ENCODE assay signal across 35 cellular contexts in genomic region chr4:152417648-152418047, GRCh38.
"Had no signal": no experiment of that assay in that cellular context is flagged by ENCODE, and none has a peak within 500 bp of the region (broad histone marks: within the 10 kb centered on the region; RNA-seq: fewer than 3 reads in every experiment).

No MANE protein-coding gene starts in this region.

- H3K27me3 ChIP-seq: adrenal gland, body of pancreas, cardiac muscle cell, esophagus squamous epithelium, gastroesophageal sphincter, heart right ventricle had no signal

- H3K4me3 Mint-ChIP-seq: activated CD4-positive, alpha-beta memory T cell treated with anti-CD3 and anti-CD28 coated beads for 36 hours; activated CD4-positive, alpha-beta T cell treated with anti-CD3 and anti-CD28 coated beads for 36 hours; activated CD4-positive, alpha-beta T cell treated with anti-CD3 and anti-CD28 coated beads, Interleukin-2, amount 10 ng/mL, durations not matched to agents 24 days and 14 days; activated CD8-positive, alpha-beta memory T cell treated with anti-CD3 and anti-CD28 coated beads, Interleukin-2, amount 10 ng/mL, durations not matched to agents 7 days and 5 days; activated CD8-positive, alpha-beta T cell treated with anti-CD3 and anti-CD28 coated beads, Interleukin-2, amount 10 ng/mL, durations not matched to agents 7 days and 5 days; activated naive CD4-positive, alpha-beta T cell treated with anti-CD3 and anti-CD28 coated beads for 36 hours; activated naive CD4-positive, alpha-beta T cell treated with anti-CD3 and anti-CD28 coated beads, Interleukin-2, amount 50 U/mL, for 24 hours; activated naive CD8-positive, alpha-beta T cell treated with anti-CD3 and anti-CD28 coated beads for 36 hours; activated naive CD8-positive, alpha-beta T cell treated with anti-CD3 and anti-CD28 coated beads, Interleukin-2, amount 50 U/mL, for 24 hours; activated T-helper 1 cell treated with anti-CD3 and anti-CD28 coated beads, Interleukin-12 subunit alpha, Interleukin-12 subunit beta, Interleukin-2, Interleukin-4 antibody, amounts not matched to agents 30 ng/mL and 10 ng/mL and 1 ng/mL, durations not matched to agents 14 hours and 24 hours and 36 hours; effector memory CD8-positive, alpha-beta T cell; T-helper 1 cell treated with Interleukin-12 subunit alpha and Interleukin-12 subunit beta and Interleukin-4 antibody, amounts not matched to agents 30 μg/mL and 1 μg/mL, for 36 hours; T-helper 2 cell treated with Interferon-gamma antibody and Interleukin-4, amounts not matched to agents 5 μg/mL and 100 μg/mL, for 36 hours had no signal

- H3K27ac Mint-ChIP-seq: activated CD4-positive, alpha-beta memory T cell treated with anti-CD3 and anti-CD28 coated beads for 36 hours; activated CD4-positive, alpha-beta T cell treated with anti-CD3 and anti-CD28 coated beads for 36 hours; activated CD4-positive, alpha-beta T cell treated with anti-CD3 and anti-CD28 coated beads, Interleukin-2, amount 10 ng/mL, durations not matched to agents 24 days and 14 days; activated CD8-positive, alpha-beta memory T cell treated with anti-CD3 and anti-CD28 coated beads, Interleukin-2, amount 10 ng/mL, durations not matched to agents 7 days and 5 days; activated CD8-positive, alpha-beta T cell treated with anti-CD3 and anti-CD28 coated beads, Interleukin-2, amount 10 ng/mL, durations not matched to agents 7 days and 5 days; activated naive CD4-positive, alpha-beta T cell treated with anti-CD3 and anti-CD28 coated beads for 36 hours; activated naive CD8-positive, alpha-beta T cell treated with anti-CD3 and anti-CD28 coated beads for 36 hours; activated naive CD8-positive, alpha-beta T cell treated with anti-CD3 and anti-CD28 coated beads, Interleukin-2, amount 50 U/mL, for 24 hours; activated T-helper 1 cell treated with anti-CD3 and anti-CD28 coated beads, Interleukin-12 subunit alpha, Interleukin-12 subunit beta, Interleukin-2, Interleukin-4 antibody, amounts not matched to agents 30 ng/mL and 10 ng/mL and 1 ng/mL, durations not matched to agents 14 hours and 24 hours and 36 hours; activated T-helper 2 cell treated with anti-CD3 and anti-CD28 coated beads, Interferon-gamma antibody, Interleukin-2, Interleukin-4, amounts not matched to agents 10 μg/mL and 5 μg/mL and 100 μg/mL, durations not matched to agents 14 hours and 24 hours and 36 hours; effector memory CD8-positive, alpha-beta T cell; T-helper 1 cell treated with Interleukin-12 subunit alpha and Interleukin-12 subunit beta and Interleukin-4 antibody, amounts not matched to agents 30 μg/mL and 1 μg/mL, for 36 hours; T-helper 2 cell treated with Interferon-gamma antibody and Interleukin-4, amounts not matched to agents 5 μg/mL and 100 μg/mL, for 36 hours had no signal

- H3K27me3 Mint-ChIP-seq: activated CD4-positive, alpha-beta memory T cell treated with anti-CD3 and anti-CD28 coated beads for 36 hours; activated CD4-positive, alpha-beta T cell treated with anti-CD3 and anti-CD28 coated beads for 36 hours; activated CD4-positive, alpha-beta T cell treated with anti-CD3 and anti-CD28 coated beads, Interleukin-2, amount 10 ng/mL, durations not matched to agents 24 days and 14 days; activated CD8-positive, alpha-beta memory T cell treated with anti-CD3 and anti-CD28 coated beads, Interleukin-2, amount 10 ng/mL, durations not matched to agents 7 days and 5 days; activated naive CD4-positive, alpha-beta T cell treated with anti-CD3 and anti-CD28 coated beads, Interleukin-2, amount 50 U/mL, for 24 hours; activated naive CD8-positive, alpha-beta T cell treated with anti-CD3 and anti-CD28 coated beads for 36 hours; activated naive CD8-positive, alpha-beta T cell treated with anti-CD3 and anti-CD28 coated beads, Interleukin-2, amount 50 U/mL, for 24 hours; effector memory CD8-positive, alpha-beta T cell had no signal

- H3K36me3 ChIP-seq: adrenal gland, cardiac muscle cell, esophagus squamous epithelium, gastroesophageal sphincter, heart right ventricle, WERI-Rb-1 had no signal

- H3K4me1 ChIP-seq: body of pancreas, esophagus squamous epithelium had no signal

- H3K36me3 Mint-ChIP-seq: activated CD4-positive, alpha-beta memory T cell treated with anti-CD3 and anti-CD28 coated beads for 36 hours; activated naive CD4-positive, alpha-beta T cell treated with anti-CD3 and anti-CD28 coated beads, Interleukin-2, amount 50 U/mL, for 24 hours had no signal

- H3K9me3 ChIP-seq: adrenal gland, body of pancreas, esophagus squamous epithelium, gastroesophageal sphincter, heart right ventricle had no signal

- H3K9me3 Mint-ChIP-seq: activated CD4-positive, alpha-beta memory T cell treated with anti-CD3 and anti-CD28 coated beads for 36 hours; activated CD4-positive, alpha-beta T cell treated with anti-CD3 and anti-CD28 coated beads, Interleukin-2, amount 10 ng/mL, durations not matched to agents 24 days and 14 days; activated naive CD4-positive, alpha-beta T cell treated with anti-CD3 and anti-CD28 coated beads for 36 hours; activated naive CD4-positive, alpha-beta T cell treated with anti-CD3 and anti-CD28 coated beads, Interleukin-2, amount 50 U/mL, for 24 hours; activated naive CD8-positive, alpha-beta T cell treated with anti-CD3 and anti-CD28 coated beads for 36 hours; activated naive CD8-positive, alpha-beta T cell treated with anti-CD3 and anti-CD28 coated beads, Interleukin-2, amount 50 U/mL, for 24 hours; activated T-helper 1 cell treated with anti-CD3 and anti-CD28 coated beads, Interleukin-12 subunit alpha, Interleukin-12 subunit beta, Interleukin-2, Interleukin-4 antibody, amounts not matched to agents 30 ng/mL and 10 ng/mL and 1 ng/mL, durations not matched to agents 14 hours and 24 hours and 36 hours; activated T-helper 2 cell treated with anti-CD3 and anti-CD28 coated beads, Interferon-gamma antibody, Interleukin-2, Interleukin-4, amounts not matched to agents 10 μg/mL and 5 μg/mL and 100 μg/mL, durations not matched to agents 14 hours and 24 hours and 36 hours; effector memory CD8-positive, alpha-beta T cell; T-helper 1 cell treated with Interleukin-12 subunit alpha and Interleukin-12 subunit beta and Interleukin-4 antibody, amounts not matched to agents 30 μg/mL and 1 μg/mL, for 36 hours; T-helper 2 cell treated with Interferon-gamma antibody and Interleukin-4, amounts not matched to agents 5 μg/mL and 100 μg/mL, for 36 hours had no signal

- H3K27ac ChIP-seq: adrenal gland, body of pancreas, cardiac muscle cell, coronary artery, epithelial cell of prostate, esophagus squamous epithelium, gastroesophageal sphincter, heart right ventricle, WERI-Rb-1 had no signal

- ATAC-seq: activated CD4-positive, alpha-beta T cell treated with anti-CD3 and anti-CD28 coated beads for 36 hours; activated CD8-positive, alpha-beta memory T cell treated with anti-CD3 and anti-CD28 coated beads, Interleukin-2, amount 10 ng/mL, durations not matched to agents 7 days and 5 days; activated CD8-positive, alpha-beta T cell treated with anti-CD3 and anti-CD28 coated beads, Interleukin-2, amount 10 ng/mL, durations not matched to agents 7 days and 5 days; activated naive CD8-positive, alpha-beta T cell treated with anti-CD3 and anti-CD28 coated beads, Interleukin-2, amount 50 U/mL, for 24 hours; body of pancreas; effector memory CD8-positive, alpha-beta T cell; gastroesophageal sphincter; heart right ventricle had no signal

- H3K4me3 ChIP-seq: adrenal gland, body of pancreas, cardiac muscle cell, coronary artery, esophagus squamous epithelium, gastroesophageal sphincter, heart right ventricle had no signal

- DNase-seq: activated CD4-positive, alpha-beta memory T cell treated with anti-CD3 and anti-CD28 coated beads for 36 hours; activated CD4-positive, alpha-beta T cell treated with anti-CD3 and anti-CD28 coated beads for 36 hours; activated CD4-positive, alpha-beta T cell treated with anti-CD3 and anti-CD28 coated beads, Interleukin-2, amount 10 ng/mL, durations not matched to agents 24 days and 14 days; activated CD4-positive, CD25-positive, alpha-beta regulatory T cell; activated CD4-positive, CD25-positive, alpha-beta regulatory T cell treated with anti-CD3 and anti-CD28 coated beads, Interleukin-2, amount 50 U/mL, for 72 hours; activated CD8-positive, alpha-beta memory T cell treated with anti-CD3 and anti-CD28 coated beads, Interleukin-2, amount 10 ng/mL, durations not matched to agents 7 days and 5 days; activated CD8-positive, alpha-beta memory T cell treated with anti-CD3 and anti-CD28 coated beads, Interleukin-2, amount 50 U/mL, for 4 hours; activated CD8-positive, alpha-beta T cell treated with anti-CD3 and anti-CD28 coated beads, Interleukin-2, amount 10 ng/mL, durations not matched to agents 7 days and 5 days; activated effector memory CD4-positive, alpha-beta T cell treated with anti-CD3 and anti-CD28 coated beads, Interleukin-2, amount 50 U/mL, for 16 hours; activated naive CD4-positive, alpha-beta T cell treated with anti-CD3 and anti-CD28 coated beads for 36 hours; activated naive CD8-positive, alpha-beta T cell treated with anti-CD3 and anti-CD28 coated beads for 36 hours; activated naive CD8-positive, alpha-beta T cell treated with anti-CD3 and anti-CD28 coated beads, Interleukin-2, amount 50 U/mL, for 24 hours; activated T-cell treated with anti-CD3 and anti-CD28 coated beads, Interleukin-2, amount 50 U/mL, for 1 hour; activated T-cell treated with anti-CD3 and anti-CD28 coated beads, Interleukin-2, amount 50 U/mL, for 48 hours; adrenal gland; amygdala; aorta; body of pancreas; central memory CD4-positive, alpha-beta T cell; dermis blood vessel endothelial cell; effector CD4-positive, alpha-beta T cell; effector memory CD8-positive, alpha-beta T cell; esophagus squamous epithelium; heart right ventricle; T1000; WERI-Rb-1 had no signal
